In genomic region chr11:47118958-47119688, GRCh38 we compare ENCODE assay signal across 8 cellular contexts. TPM values are rescaled to one million over a fixed set of nuclear protein-coding genes. Genes with fewer than 3 reads are reported as not detected.
A peak's percentile ranks its signal among the peaks of the same experiment; 100 is the strongest.
DNase-seq lines count a peak whose midpoint lies in the region; ATAC-seq and TF ChIP-seq lines count a peak whose summit lies in the region.
"Not testable (repeated sequence)": the region's sequence is repeated elsewhere in the genome, so short reads cannot be mapped to it uniquely, and the experiment has no call there.

No MANE protein-coding gene starts in this region.

- not testable (repeated sequence) for H3K27me3 Mint-ChIP-seq in activated CD8-positive, alpha-beta T cell treated with anti-CD3 and anti-CD28 coated beads, Interleukin-2, amount 10 ng/mL, durations not matched to agents 7 days and 5 days (ENCODE audit: low read depth)

- H3K27ac Mint-ChIP-seq in activated CD8-positive, alpha-beta T cell treated with anti-CD3 and anti-CD28 coated beads, Interleukin-2, amount 10 ng/mL, durations not matched to agents 7 days and 5 days = not testable (repeated sequence)

- POLR2A ChIA-PET in activated CD8-positive, alpha-beta T cell treated with anti-CD3 and anti-CD28 coated beads, Interleukin-2, amount 10 ng/mL, durations not matched to agents 7 days and 5 days (lab: Charles Lee) = not testable (repeated sequence)

- H3K27ac ChIP-seq in body of pancreas = peak overlapping the region; percentile 78 to 86 (median 80)

- H3K4me1 Mint-ChIP-seq in activated CD8-positive, alpha-beta T cell treated with anti-CD3 and anti-CD28 coated beads, Interleukin-2, amount 10 ng/mL, durations not matched to agents 7 days and 5 days (ENCODE audit: low read depth) = not testable (repeated sequence)

- intact Hi-C loops in body of pancreas (cut with DNase I) = not testable (repeated sequence)

- not testable (repeated sequence) for ATAC-seq in activated CD8-positive, alpha-beta T cell treated with anti-CD3 and anti-CD28 coated beads, Interleukin-2, amount 10 ng/mL, durations not matched to agents 7 days and 5 days
- peak; percentile 87 for ATAC-seq in body of pancreas

- not testable (repeated sequence) for H3K4me3 ChIP-seq in body of pancreas
- H3K4me3 ChIP-seq in iPS-18c (ENCODE audit: insufficient read depth, low read depth, low read length) = peak overlapping the region; percentile 3; the same call in 1 of the 2 replicates

- H3K4me3 Mint-ChIP-seq in activated CD8-positive, alpha-beta T cell treated with anti-CD3 and anti-CD28 coated beads, Interleukin-2, amount 10 ng/mL, durations not matched to agents 7 days and 5 days = not testable (repeated sequence)

- H3K36me3 Mint-ChIP-seq in activated CD8-positive, alpha-beta T cell treated with anti-CD3 and anti-CD28 coated beads, Interleukin-2, amount 10 ng/mL, durations not matched to agents 7 days and 5 days (ENCODE audit: low read depth) = not testable (repeated sequence)

- 8 to 19% methylated on average over 15 to 20 of the region's 20 CpGs for WGBS in body of pancreas, 2 donors

- peak in 2 of 3 donors; percentile 33 to 37 for TF ChIP-seq POLR2A in body of pancreas (IDR thresholded peaks at IDR 0.05)

- CTCF ChIA-PET in activated CD8-positive, alpha-beta T cell treated with anti-CD3 and anti-CD28 coated beads, Interleukin-2, amount 10 ng/mL, durations not matched to agents 7 days and 5 days (lab: Charles Lee) = interaction anchor here (0.7 kb wide), 1 partner anchor 13 kb away, joined by 3 read pairs; no protein-coding TSS in a partner anchor

- DNase-seq in DMS153 (lab: John Stamatoyannopoulos, UW) (peak; percentile 89), NCI-H1436 treated with DMSO at 0.1 percent for 48 hours (lab: John Stamatoyannopoulos, UW) (peak; percentile 7), SK-N-DZ (ENCODE audit: low spot score) (peak; percentile 39), body of pancreas (peak; percentile 98 to 100 (median 99)), nucleus accumbens (lab: John Stamatoyannopoulos, UW) (peak in 42 of 56 donors; percentile 19 to 91 (median 66))
- DNase-seq in activated CD8-positive, alpha-beta T cell treated with anti-CD3 and anti-CD28 coated beads, Interleukin-2, amount 10 ng/mL, durations not matched to agents 7 days and 5 days = peak; percentile 30
- peak; percentile 14 to 44 (median 14) for DNase-seq in stimulated activated CD4-positive, alpha-beta T cell treated with anti-CD3 and anti-CD28 coated beads, TNF-alpha, amount 100 ng/mL, for 4 hours (ENCODE audit: low read depth in 3 of 3)

- not testable (repeated sequence) for H3K9me3 ChIP-seq in body of pancreas; iPS-18c (ENCODE audit: control insufficient read depth, insufficient read depth, low read length)

- not testable (repeated sequence) for H3K27me3 ChIP-seq in body of pancreas

- not testable (repeated sequence) for H3K9me3 Mint-ChIP-seq in activated CD8-positive, alpha-beta T cell treated with anti-CD3 and anti-CD28 coated beads, Interleukin-2, amount 10 ng/mL, durations not matched to agents 7 days and 5 days (ENCODE audit: insufficient read depth)

- H3K36me3 ChIP-seq in body of pancreas (replicated peaks in 1 of 2; ENCODE audit: insufficient read depth in 1 of 2, low read depth in 2 of 2) = not testable (repeated sequence)

- peaks cover 35% of the 10 kb centered on the region for H3K4me1 ChIP-seq in body of pancreas

- TF ChIP-seq CTCF in body of pancreas (IDR thresholded peaks at IDR 0.05) = not testable (repeated sequence)

RNA-seq across cellular contexts. Expression of gene ARFGAP2, which starts 57.6 kb away (rescaled TPM):
- 113 and 120 TPM in 2 replicates for polyA plus RNA-seq in SK-N-DZ (2014; cell fraction: cytosol; rRNA removed)
- polyA plus RNA-seq in SK-N-DZ (2014; cell fraction: nucleus; rRNA removed) = 108 and 147 TPM in 2 replicates
- 100 to 1,000 TPM in 1 of 2 experiments, 10 to 100 TPM in 1; 89.6 to 102 TPM for total RNA-seq in activated CD8-positive, alpha-beta T cell treated with anti-CD3 and anti-CD28 coated beads, Interleukin-2, amount 10 ng/mL, durations not matched to agents 7 days and 5 days
- 100 to 1,000 TPM; 143 to 212 TPM for total RNA-seq in body of pancreas

Comparison
In these comparisons a context has a peak if more than half of its experiments do, and no peak if none do; other contexts are left out.
1. DNase-seq: peak in every context shown above with its lines; median percentile 99 in body of pancreas; 89 in DMS153; 66 in nucleus accumbens; 39 in SK-N-DZ; 30 in activated CD8-positive, alpha-beta T cell treated with anti-CD3 and anti-CD28 coated beads, Interleukin-2, amount 10 ng/mL, durations not matched to agents 7 days and 5 days; 14 in stimulated activated CD4-positive, alpha-beta T cell treated with anti-CD3 and anti-CD28 coated beads, TNF-alpha, amount 100 ng/mL, for 4 hours; 7 in NCI-H1436 treated with DMSO at 0.1 percent for 48 hours.